ENCODE assay signal across 2 cellular contexts in the genomic region with DNA sequence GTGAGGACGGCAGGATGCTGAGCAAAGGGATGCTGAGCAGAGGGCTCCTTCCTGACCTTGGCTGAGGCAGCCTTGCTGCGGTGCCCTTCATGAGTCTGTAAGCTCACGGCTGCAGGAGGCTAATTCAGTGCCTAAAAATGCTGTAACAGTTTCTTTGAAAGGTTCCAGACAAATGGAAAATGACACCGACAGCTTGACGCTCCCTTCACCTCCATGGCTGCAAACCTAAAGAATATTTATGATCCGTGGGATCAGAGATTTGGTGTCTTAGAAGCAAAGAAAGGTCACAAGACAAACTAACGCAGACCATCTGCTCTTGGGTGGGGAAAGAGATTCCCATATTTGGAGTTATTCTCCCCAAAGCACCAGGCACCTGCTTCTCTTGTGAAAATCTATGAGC.
TF ChIP-seq lines count a peak whose summit lies in the region.

No MANE protein-coding gene starts in this region.

TF ChIP-seq in IMR-90, 13 proteins besides CTCF, POLR2A, EP300 and RAD21 (continued from another document):
- TF ChIP-seq SMC3 (IDR thresholded peaks at IDR 0.05; ENCODE audit: low read depth, low read length), result no peak

TF ChIP-seq in SK-N-SH treated with all-trans-retinoic acid at 6 μM for 48 hours, 23 proteins besides CTCF, POLR2A, EP300 and RAD21 (continued from another document):
- TF ChIP-seq ESRRG (CRISPR knock-in tag; IDR thresholded peaks at IDR 0.05) (no peak), TCF4 (CRISPR knock-in tag; IDR thresholded peaks at IDR 0.05; ENCODE audit: borderline replicate concordance) (no peak), ARNTL (CRISPR knock-in tag; IDR thresholded peaks at IDR 0.05; ENCODE audit: borderline replicate concordance, low read depth) (no peak), ZNF70 (CRISPR knock-in tag; IDR thresholded peaks at IDR 0.05) (no peak)
- TF ChIP-seq, protein P1, sequence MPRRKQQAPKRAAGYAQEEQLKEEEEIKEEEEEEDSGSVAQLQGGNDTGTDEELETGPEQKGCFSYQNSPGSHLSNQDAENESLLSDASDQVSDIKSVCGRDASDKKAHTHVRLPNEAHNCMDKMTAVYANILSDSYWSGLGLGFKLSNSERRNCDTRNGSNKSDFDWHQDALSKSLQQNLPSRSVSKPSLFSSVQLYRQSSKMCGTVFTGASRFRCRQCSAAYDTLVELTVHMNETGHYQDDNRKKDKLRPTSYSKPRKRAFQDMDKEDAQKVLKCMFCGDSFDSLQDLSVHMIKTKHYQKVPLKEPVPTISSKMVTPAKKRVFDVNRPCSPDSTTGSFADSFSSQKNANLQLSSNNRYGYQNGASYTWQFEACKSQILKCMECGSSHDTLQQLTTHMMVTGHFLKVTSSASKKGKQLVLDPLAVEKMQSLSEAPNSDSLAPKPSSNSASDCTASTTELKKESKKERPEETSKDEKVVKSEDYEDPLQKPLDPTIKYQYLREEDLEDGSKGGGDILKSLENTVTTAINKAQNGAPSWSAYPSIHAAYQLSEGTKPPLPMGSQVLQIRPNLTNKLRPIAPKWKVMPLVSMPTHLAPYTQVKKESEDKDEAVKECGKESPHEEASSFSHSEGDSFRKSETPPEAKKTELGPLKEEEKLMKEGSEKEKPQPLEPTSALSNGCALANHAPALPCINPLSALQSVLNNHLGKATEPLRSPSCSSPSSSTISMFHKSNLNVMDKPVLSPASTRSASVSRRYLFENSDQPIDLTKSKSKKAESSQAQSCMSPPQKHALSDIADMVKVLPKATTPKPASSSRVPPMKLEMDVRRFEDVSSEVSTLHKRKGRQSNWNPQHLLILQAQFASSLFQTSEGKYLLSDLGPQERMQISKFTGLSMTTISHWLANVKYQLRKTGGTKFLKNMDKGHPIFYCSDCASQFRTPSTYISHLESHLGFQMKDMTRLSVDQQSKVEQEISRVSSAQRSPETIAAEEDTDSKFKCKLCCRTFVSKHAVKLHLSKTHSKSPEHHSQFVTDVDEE (CRISPR knock-in tag; IDR thresholded peaks at IDR 0.05), result no peak
- TF ChIP-seq, protein P2, sequence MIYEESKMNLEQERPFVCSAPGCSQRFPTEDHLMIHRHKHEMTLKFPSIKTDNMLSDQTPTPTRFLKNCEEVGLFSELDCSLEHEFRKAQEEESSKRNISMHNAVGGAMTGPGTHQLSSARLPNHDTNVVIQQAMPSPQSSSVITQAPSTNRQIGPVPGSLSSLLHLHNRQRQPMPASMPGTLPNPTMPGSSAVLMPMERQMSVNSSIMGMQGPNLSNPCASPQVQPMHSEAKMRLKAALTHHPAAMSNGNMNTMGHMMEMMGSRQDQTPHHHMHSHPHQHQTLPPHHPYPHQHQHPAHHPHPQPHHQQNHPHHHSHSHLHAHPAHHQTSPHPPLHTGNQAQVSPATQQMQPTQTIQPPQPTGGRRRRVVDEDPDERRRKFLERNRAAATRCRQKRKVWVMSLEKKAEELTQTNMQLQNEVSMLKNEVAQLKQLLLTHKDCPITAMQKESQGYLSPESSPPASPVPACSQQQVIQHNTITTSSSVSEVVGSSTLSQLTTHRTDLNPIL (CRISPR knock-in tag; IDR thresholded peaks at IDR 0.05; ENCODE audit: low read depth), result no peak
